9 cellular contexts compared by ENCODE assay signal in the genomic region with DNA sequence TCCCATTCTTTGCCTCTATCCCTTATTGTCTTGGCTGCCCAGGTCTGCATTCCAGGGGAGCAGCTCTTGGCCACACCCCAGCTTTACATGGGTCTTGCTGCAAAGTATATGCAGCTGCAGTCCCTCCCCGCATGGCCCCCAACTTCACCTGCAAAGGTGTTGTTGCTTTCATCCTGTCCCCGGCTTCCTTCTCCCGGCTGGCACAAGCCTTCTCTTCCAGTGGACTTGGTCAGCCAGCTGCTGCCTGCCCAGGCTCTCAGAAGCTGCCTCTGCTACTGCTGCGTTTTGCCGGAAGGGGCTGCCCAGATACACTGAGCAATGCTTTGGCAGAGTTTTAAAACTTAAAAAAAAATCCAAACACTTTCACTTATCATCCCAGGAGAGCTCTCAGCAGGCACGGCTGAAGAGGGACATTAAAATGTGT.
DNase-seq lines count a peak whose midpoint lies in the region; ATAC-seq and TF ChIP-seq lines count a peak whose summit lies in the region.
"Had no signal": no experiment of that assay in that cellular context is flagged by ENCODE, and none has a peak within 500 bp of the region (broad histone marks: within the 10 kb centered on the region; RNA-seq: fewer than 3 reads in every experiment).

No MANE protein-coding gene starts in this region.

- H3K4me1 ChIP-seq in HUES48 (ENCODE audit: control insufficient read depth, insufficient read depth, low read length) (peaks cover 49% of the 10 kb centered on the region), endocrine pancreas (ENCODE audit: control insufficient read depth, insufficient read depth, low read length) (peaks cover 8% of the 10 kb centered on the region), lung (ENCODE audit: control insufficient read depth in 2 of 2, insufficient read depth in 2 of 2, low read length in 2 of 2) (peaks cover 3 to 11% of the 10 kb centered on the region in 2 donors)

- TF ChIP-seq CTCF in lung (IDR thresholded peaks at IDR 0.05; ENCODE audit: control extremely low read depth, extremely low read depth): no peak

- H3K36me3 ChIP-seq in HUES48 (ENCODE audit: control insufficient read depth, insufficient read depth, low read length) (peaks cover 22% of the 10 kb centered on the region), endocrine pancreas (ENCODE audit: control insufficient read depth, insufficient read depth, low read length) (no peaks in the 10 kb centered on the region), lung (ENCODE audit: control insufficient read depth in 2 of 2, insufficient read depth in 2 of 2, low read length in 2 of 2) (peaks cover 0 to 5% of the 10 kb centered on the region in 2 donors)

- H3K9ac ChIP-seq in HUES48 (ENCODE audit: low read depth, low read length): no peak overlapping the region
- peak overlapping the region; percentile 19 for H3K9ac ChIP-seq in endocrine pancreas (ENCODE audit: control insufficient read depth, insufficient read depth, low read length)

- no peak for ATAC-seq in lung (ENCODE audit: insufficient read depth, low FRiP score)

- H3K4me3 ChIP-seq in HUES48 (ENCODE audit: low read depth, low read length) (no peak overlapping the region), endocrine pancreas (ENCODE audit: control insufficient read depth, insufficient read depth, low read length) (peak overlapping the region; percentile 53), lung (peak overlapping the region; percentile 30)

- H3K9me3 ChIP-seq in HUES48 (ENCODE audit: control insufficient read depth, insufficient read depth, low read length): no peaks in the 10 kb centered on the region
- no peaks in the 10 kb centered on the region for H3K9me3 ChIP-seq in endocrine pancreas (ENCODE audit: control insufficient read depth, low read length)
- H3K9me3 ChIP-seq in lung (ENCODE audit: control insufficient read depth in 2 of 2, insufficient read depth in 1 of 2, low read length in 1 of 2): no peaks in the 10 kb centered on the region

- no peaks in the 10 kb centered on the region for H3K27me3 ChIP-seq in HUES48 (ENCODE audit: control insufficient read depth, insufficient read depth, low read length)
- no peaks in the 10 kb centered on the region for H3K27me3 ChIP-seq in endocrine pancreas (ENCODE audit: control insufficient read depth, insufficient read depth, low read length)
- H3K27me3 ChIP-seq in lung (ENCODE audit: control insufficient read depth, insufficient read depth): no peaks in the 10 kb centered on the region

- H3K27ac ChIP-seq in HUES48 (ENCODE audit: low read depth, low read length): peak overlapping the region; percentile 67
- H3K27ac ChIP-seq in lung (ENCODE audit: low read depth in 1 of 2, low read length in 1 of 2): peak overlapping the region; percentile 61 to 72
- H3K27ac ChIP-seq in substantia nigra (ENCODE audit: low read depth, low read length, poor library complexity, severe bottlenecking): no peak overlapping the region

- WGBS in lung, 2 donors: 40 to 61% methylated on average over 6 of the region's 6 CpGs

- DNase-seq in lung (ENCODE audit: low spot score) (no peak), substantia nigra (lab: John Stamatoyannopoulos, UW) (peak in 28 of 49 donors; percentile 5 to 54 (median 19)), NCI-H226 (no peak), NCI-H1436 treated with DMSO at 0.1 percent for 48 hours (lab: John Stamatoyannopoulos, UW) (no peak), NCI-H748 treated with DMSO at 0.1 percent for 48 hours (lab: John Stamatoyannopoulos, UW) (no peak)
- DNase-seq in effector CD8-positive, alpha-beta T cell (lab: John Stamatoyannopoulos, UW): no peak
- DNase-seq: activated naive CD4-positive, alpha-beta T cell had no signal

Comparison
In these comparisons a context has a peak if more than half of its experiments do, and no peak if none do; other contexts are left out.
1. DNase-seq: peak in substantia nigra (28 of 49); none in lung (single experiment), effector CD8-positive, alpha-beta T cell (single experiment), NCI-H226 (single experiment), NCI-H1436 treated with DMSO at 0.1 percent for 48 hours (single experiment) and NCI-H748 treated with DMSO at 0.1 percent for 48 hours (single experiment).